ENCODE assay signal across 25 cellular contexts in the genomic region with DNA sequence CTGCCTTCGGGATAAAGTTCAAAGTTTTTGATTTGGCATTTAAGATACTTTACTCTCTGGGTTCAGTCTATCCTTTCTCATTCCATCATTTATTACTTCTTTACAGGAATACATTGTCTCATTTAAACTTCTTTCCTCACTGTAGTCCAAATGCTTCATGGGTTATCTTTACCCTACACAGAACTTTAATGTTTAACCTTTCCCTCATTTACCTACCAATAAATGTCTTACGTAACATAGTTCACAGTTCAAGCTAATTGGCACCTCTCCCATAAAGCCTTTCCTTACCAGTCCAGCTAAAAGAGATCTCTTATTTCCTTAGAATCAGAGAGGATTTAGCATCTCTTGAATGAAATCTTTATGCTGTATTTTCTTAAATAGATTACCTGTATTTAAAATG.
"Had no signal": no experiment of that assay in that cellular context is flagged by ENCODE, and none has a peak within 500 bp of the region (broad histone marks: within the 10 kb centered on the region; RNA-seq: fewer than 3 reads in every experiment).

No MANE protein-coding gene starts in this region.

- H3K4me3 ChIP-seq: neural progenitor cell, ovary, psoas muscle, skin epidermis, stomach, thoracic aorta, thyroid gland, tibial nerve, upper lobe of left lung, uterus had no signal

- H3K79me2 ChIP-seq: parathyroid adenoma had no signal

- DNase-seq: naive thymus-derived CD4-positive, alpha-beta T cell; natural killer cell; occipital lobe; ovary; posterior cingulate gyrus; psoas muscle; right cardiac atrium; stimulated activated CD4-positive, alpha-beta T cell treated with anti-CD3 and anti-CD28 coated beads, Interleukin-15, amount 100 ng/mL, for 24 hours; stimulated activated CD4-positive, alpha-beta T cell treated with anti-CD3 and anti-CD28 coated beads, Interleukin-2, amount 100 ng/mL, for 24 hours; stimulated activated CD4-positive, alpha-beta T cell treated with anti-CD3 and anti-CD28 coated beads, Interleukin-2, amount 100 ng/mL, for 48 hours; stimulated activated CD4-positive, alpha-beta T cell treated with anti-CD3 and anti-CD28 coated beads, Interleukin-4, amount 100 ng/mL, for 24 hours; stimulated activated naive B cell treated with anti-CD40 and anti-IgM and Interleukin-4, amounts not matched to agents 10 μg/mL and 1 μg/mL and 100 μg/mL, for 72 hours; stimulated activated naive CD4-positive, alpha-beta T cell treated with Interleukin-2 at 50 U/mL for 16 hours; stomach; thyroid gland; trophoblast cell; upper lobe of left lung; uterus had no signal

- H3K9ac ChIP-seq: neural progenitor cell, parathyroid adenoma had no signal

- H3K4me2 ChIP-seq: neural progenitor cell had no signal

- H3K27ac ChIP-seq: neural progenitor cell, ovary, parathyroid adenoma, psoas muscle, skin epidermis, stomach, thoracic aorta, thyroid gland, tibial nerve, upper lobe of left lung, uterus had no signal

- H3K36me3 ChIP-seq: ovary, stomach, thoracic aorta, thyroid gland, tibial nerve, upper lobe of left lung, uterus had no signal

- H3K9me3 ChIP-seq: ovary, psoas muscle, thoracic aorta, thyroid gland, upper lobe of left lung, uterus had no signal

- H3K4me1 ChIP-seq: neural progenitor cell, parathyroid adenoma, psoas muscle, stomach, thyroid gland, tibial nerve, upper lobe of left lung, uterus had no signal

- H3K27me3 ChIP-seq: neural progenitor cell, ovary, stomach, thyroid gland, tibial nerve, upper lobe of left lung, uterus had no signal

- H2AFZ ChIP-seq: neural progenitor cell, parathyroid adenoma had no signal

- ATAC-seq: naive thymus-derived CD4-positive, alpha-beta T cell; natural killer cell; psoas muscle; right cardiac atrium; sciatic nerve; stimulated activated effector memory CD8-positive, alpha-beta T cell treated with anti-CD3 and anti-CD28 coated beads, Interleukin-12 subunit alpha, Interleukin-12 subunit beta, amount 100 ng/mL, for 72 hours; stimulated activated naive B cell treated with anti-CD40 and anti-IgM and Interleukin-4, amounts not matched to agents 10 μg/mL and 1 μg/mL and 100 μg/mL, for 72 hours had no signal
